In the genomic region with DNA sequence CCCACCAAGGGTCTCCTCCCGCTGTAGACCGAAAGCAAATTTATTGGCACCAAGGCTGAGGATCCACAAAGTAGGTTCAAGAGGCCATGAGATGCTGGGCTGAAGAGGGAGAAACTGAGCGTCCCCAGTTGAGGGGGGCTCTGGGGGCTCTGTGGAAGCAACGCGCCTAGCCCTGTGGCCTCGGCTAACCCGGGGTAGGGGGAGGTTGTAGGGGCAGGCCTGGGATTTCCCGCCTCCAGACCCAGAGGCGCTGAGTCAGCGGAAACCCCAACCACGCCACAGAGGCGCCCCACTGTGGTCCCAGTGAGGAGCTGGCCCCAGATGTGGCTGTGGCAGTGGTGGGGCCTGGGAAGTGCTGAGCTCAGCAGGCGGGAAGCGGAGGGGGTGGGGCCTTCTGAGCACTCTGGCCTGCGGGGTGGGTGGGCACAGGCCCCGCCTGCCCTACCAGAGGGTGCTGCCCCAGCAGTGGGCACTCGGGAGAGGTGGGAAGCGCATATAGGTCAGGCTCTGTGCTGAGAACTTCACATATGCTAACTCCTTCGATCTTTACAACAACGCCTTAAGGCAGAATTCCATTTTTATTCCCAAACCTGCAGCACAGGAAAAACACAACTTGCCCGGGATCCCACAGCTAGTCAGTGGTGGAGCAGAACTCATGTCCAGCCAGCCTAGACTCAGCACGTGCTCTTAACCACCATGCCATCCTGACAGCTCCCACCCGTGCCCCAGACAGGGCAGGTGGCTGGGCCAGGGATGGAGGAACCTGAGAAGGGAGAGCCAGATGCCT, we compare ENCODE assay signal across 8 cellular contexts. TPM values are rescaled to one million over a fixed set of nuclear protein-coding genes. Genes with fewer than 3 reads are reported as not detected.
A peak's percentile ranks its signal among the peaks of the same experiment; 100 is the strongest.
DNase-seq lines count a peak whose midpoint lies in the region; ATAC-seq and TF ChIP-seq lines count a peak whose summit lies in the region.

No MANE protein-coding gene starts in this region.

- in situ Hi-C loops in GM13976 (cut with MboI; ENCODE audit: low sequenced_read_pairs, unreplicated experiment), result no loop called here
- in situ Hi-C loops in SK-MEL-5 (cut with HindIII; ENCODE audit: low pct_unique_long_range_greater_than_20kb, low sequenced_read_pairs), result no loop called here
- in situ Hi-C loops in ACHN (cut with HindIII; ENCODE audit: low pct_ligation_motif_present, low pct_unique_long_range_greater_than_20kb, low sequenced_read_pairs), result no loop called here

- TF ChIP-seq CTCF in GM13976 (IDR thresholded peaks at IDR 0.05; ENCODE audit: borderline replicate concordance, control extremely low read depth, extremely low read depth, insufficient read depth, missing control alignments), result peak; percentile 64

- DNase-seq in GM13976 (ENCODE audit: low spot score), result peak; percentile 87
- DNase-seq in SK-MEL-5 (ENCODE audit: low read depth, low spot score), result peak; percentile 33
- DNase-seq in adipocyte (ENCODE audit: low read depth), result peak; percentile 54
- peak; percentile 59 to 70 for DNase-seq in stimulated activated CD4-positive, alpha-beta T cell treated with anti-CD3 and anti-CD28 coated beads, Interleukin-15, amount 100 ng/mL, for 48 hours (ENCODE audit: low read depth in 2 of 2)
- DNase-seq in ACHN, result no peak
- no peak for DNase-seq in NCI-H446 treated with DMSO at 0.1 percent for 48 hours (lab: John Stamatoyannopoulos, UW)

- H3K36me3 ChIP-seq in adipocyte (ENCODE audit: control insufficient read depth, insufficient read depth, low read length, severe bottlenecking), result peaks cover 5% of the 10 kb centered on the region

- no peak for ATAC-seq in HG03045 (IDR thresholded peaks at IDR 0.05; ENCODE audit: unreplicated experiment)

- peak overlapping the region; percentile 92 for H3K4me3 ChIP-seq in adipocyte (ENCODE audit: low read length)
- peak overlapping the region; percentile 52; the same call in 1 of the 2 replicates for H3K4me3 ChIP-seq in iPS-18c (ENCODE audit: insufficient read depth, low read depth, low read length)

- H3K4me1 ChIP-seq in adipocyte (ENCODE audit: control insufficient read depth, insufficient read depth, low read length), result peaks cover 61% of the 10 kb centered on the region

- no peaks in the 10 kb centered on the region for H3K27me3 ChIP-seq in adipocyte (replicated peaks; ENCODE audit: control insufficient read depth, insufficient read depth, low read length)

- H3K9ac ChIP-seq in adipocyte (ENCODE audit: low read length), result peak overlapping the region; percentile 90

- no peaks in the 10 kb centered on the region for H3K9me3 ChIP-seq in adipocyte (ENCODE audit: control insufficient read depth, low read length)
- no peaks in the 10 kb centered on the region for H3K9me3 ChIP-seq in iPS-18c (ENCODE audit: control insufficient read depth, insufficient read depth, low read length)

RNA-seq across cellular contexts. Expression of a gene that starts 1.5 kb away (rescaled TPM):
- 5.6 and 6.7 TPM in 2 replicates for total RNA-seq in SK-MEL-5 (2014; rRNA removed; shearing (Covaris generic))
- 1.1 and 3.0 TPM in 2 replicates for polyA plus RNA-seq in SK-MEL-5 (2015; cell fraction: cytosol; rRNA removed)
- polyA plus RNA-seq in SK-MEL-5 (2015; cell fraction: nucleus; rRNA removed), result 68.8 and 99.3 TPM in 2 replicates

RNA-seq across cellular contexts. Expression of a gene that starts 58.9 kb away (rescaled TPM):
- 4.2 and 4.4 TPM in 2 replicates for total RNA-seq in SK-MEL-5 (2014; rRNA removed; shearing (Covaris generic))
- 11.1 and 11.8 TPM in 2 replicates for polyA plus RNA-seq in SK-MEL-5 (2015; cell fraction: cytosol; rRNA removed)
- polyA plus RNA-seq in SK-MEL-5 (2015; cell fraction: nucleus; rRNA removed), result 32.9 and 35.6 TPM in 2 replicates

Comparison
In these comparisons a context has a peak if more than half of its experiments do, and no peak if none do; other contexts are left out.
1. DNase-seq: peak in GM13976 (single experiment), SK-MEL-5 (single experiment), adipocyte (single experiment) and stimulated activated CD4-positive, alpha-beta T cell treated with anti-CD3 and anti-CD28 coated beads, Interleukin-15, amount 100 ng/mL, for 48 hours (2 of 2); none in ACHN (single experiment) and NCI-H446 treated with DMSO at 0.1 percent for 48 hours (single experiment).